Comparison of ENCODE assay signal across 1 cellular context in the genomic region with DNA sequence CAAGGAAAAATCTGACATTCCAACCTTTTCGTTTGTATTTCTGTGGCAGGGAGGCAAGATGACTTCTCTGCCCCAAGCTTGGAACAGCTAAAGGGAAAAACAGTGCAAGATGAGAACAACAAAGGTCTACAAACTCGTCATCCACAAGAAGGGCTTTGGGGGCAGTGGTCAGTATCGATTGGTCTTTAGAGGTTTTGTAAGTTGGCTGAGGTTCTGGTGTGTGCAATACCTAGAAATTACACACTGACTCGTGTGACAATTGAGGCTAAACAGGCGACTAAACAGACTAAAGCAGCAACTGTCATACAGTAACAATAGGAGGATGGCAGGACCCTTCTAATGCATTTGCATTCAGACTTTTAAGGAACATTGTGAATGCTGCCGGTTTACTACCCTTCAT.
TF ChIP-seq lines count a peak whose summit lies in the region.

No MANE protein-coding gene starts in this region.

TF ChIP-seq in HepG2, 621 proteins besides CTCF, POLR2A, EP300 and RAD21 (continued from another document):
- TF ChIP-seq ZNF264 (CRISPR knock-in tag; IDR thresholded peaks at IDR 0.05) = no peak
- TF ChIP-seq ZNF343 (CRISPR knock-in tag; IDR thresholded peaks at IDR 0.05) = no peak
- peak; percentile 45 for TF ChIP-seq HNF4A (CRISPR knock-in tag; IDR thresholded peaks at IDR 0.05)
- TF ChIP-seq MTA1 (CRISPR knock-in tag; IDR thresholded peaks at IDR 0.05; ENCODE audit: borderline replicate concordance) = no peak
- no peak for TF ChIP-seq FOXP1 (IDR thresholded peaks at IDR 0.05)
- TF ChIP-seq FOXP1 (CRISPR knock-in tag; IDR thresholded peaks at IDR 0.05) = peak; percentile 28; the same call in 1 of the 2 replicates
- 0 out of 2 replicates have a peak, but pooled peaks have one; percentile 20 for TF ChIP-seq MED1 (CRISPR knock-in tag; IDR thresholded peaks at IDR 0.05)
- TF ChIP-seq ZBTB43 (CRISPR knock-in tag; conservative IDR thresholded peaks at IDR 0.05) = peak; percentile 50; the same call in 1 of the 2 replicates
- TF ChIP-seq SOX6 (IDR thresholded peaks at IDR 0.05) = no peak
- peak; percentile 79 for TF ChIP-seq SOX6 (CRISPR knock-in tag; IDR thresholded peaks at IDR 0.05)
- TF ChIP-seq U2AF2 (IDR thresholded peaks at IDR 0.05; ENCODE audit: low read depth, low read length) = no peak
- no peak for TF ChIP-seq ZFX (CRISPR knock-in tag; IDR thresholded peaks at IDR 0.05; ENCODE audit: low read depth)
- no peak for TF ChIP-seq ZNF530 (CRISPR knock-in tag; IDR thresholded peaks at IDR 0.05; ENCODE audit: low read depth)
- TF ChIP-seq ZNF569 (CRISPR knock-in tag; IDR thresholded peaks at IDR 0.05; ENCODE audit: borderline replicate concordance) = no peak
- no peak for TF ChIP-seq SAFB2 (CRISPR knock-in tag; IDR thresholded peaks at IDR 0.05; ENCODE audit: borderline replicate concordance, low read depth)
- TF ChIP-seq SMYD3 (CRISPR knock-in tag; IDR thresholded peaks at IDR 0.05) = no peak
- TF ChIP-seq ONECUT2 (CRISPR knock-in tag; IDR thresholded peaks at IDR 0.05) = peak; percentile 93
- TF ChIP-seq WIZ (CRISPR knock-in tag; IDR thresholded peaks at IDR 0.05) = no peak
- TF ChIP-seq KLF9 (CRISPR knock-in tag; IDR thresholded peaks at IDR 0.05; ENCODE audit: low read depth) = no peak
- no peak for TF ChIP-seq TGIF2 (CRISPR knock-in tag; IDR thresholded peaks at IDR 0.05)
- TF ChIP-seq MTA3 (CRISPR knock-in tag; IDR thresholded peaks at IDR 0.05) = no peak
- no peak for TF ChIP-seq HNRNPH1 (optimal IDR thresholded peaks at IDR 0.05; ENCODE audit: low read depth, low read length)
- TF ChIP-seq, protein P1, sequence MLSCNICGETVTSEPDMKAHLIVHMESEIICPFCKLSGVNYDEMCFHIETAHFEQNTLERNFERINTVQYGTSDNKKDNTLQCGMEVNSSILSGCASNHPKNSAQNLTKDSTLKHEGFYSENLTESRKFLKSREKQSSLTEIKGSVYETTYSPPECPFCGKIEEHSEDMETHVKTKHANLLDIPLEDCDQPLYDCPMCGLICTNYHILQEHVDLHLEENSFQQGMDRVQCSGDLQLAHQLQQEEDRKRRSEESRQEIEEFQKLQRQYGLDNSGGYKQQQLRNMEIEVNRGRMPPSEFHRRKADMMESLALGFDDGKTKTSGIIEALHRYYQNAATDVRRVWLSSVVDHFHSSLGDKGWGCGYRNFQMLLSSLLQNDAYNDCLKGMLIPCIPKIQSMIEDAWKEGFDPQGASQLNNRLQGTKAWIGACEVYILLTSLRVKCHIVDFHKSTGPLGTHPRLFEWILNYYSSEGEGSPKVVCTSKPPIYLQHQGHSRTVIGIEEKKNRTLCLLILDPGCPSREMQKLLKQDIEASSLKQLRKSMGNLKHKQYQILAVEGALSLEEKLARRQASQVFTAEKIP (CRISPR knock-in tag; IDR thresholded peaks at IDR 0.05; ENCODE audit: borderline replicate concordance) = no peak
- TF ChIP-seq ZNF362 (CRISPR knock-in tag; IDR thresholded peaks at IDR 0.05; ENCODE audit: borderline replicate concordance) = no peak
- TF ChIP-seq ZBTB7B (CRISPR knock-in tag; IDR thresholded peaks at IDR 0.05) = 0 out of 2 replicates have a peak, but pooled peaks have one; percentile 48
- TF ChIP-seq SAP130 (CRISPR knock-in tag; IDR thresholded peaks at IDR 0.05; ENCODE audit: low read depth) = peak; percentile 41; the same call in 1 of the 2 replicates
- no peak for TF ChIP-seq ZFP1 (CRISPR knock-in tag; IDR thresholded peaks at IDR 0.05)
- no peak for TF ChIP-seq MLLT10 (CRISPR knock-in tag; IDR thresholded peaks at IDR 0.05)
- 0 out of 2 replicates have a peak, but pooled peaks have one; percentile 24 for TF ChIP-seq DRAP1 (CRISPR knock-in tag; IDR thresholded peaks at IDR 0.05)
- no peak for TF ChIP-seq IKZF4 (CRISPR knock-in tag; IDR thresholded peaks at IDR 0.05; ENCODE audit: borderline replicate concordance, low read depth, not compliant biosample characterization)
- no peak for TF ChIP-seq NONO (IDR thresholded peaks at IDR 0.05)
- 0 out of 2 replicates have a peak, but pooled peaks have one; percentile 28 for TF ChIP-seq NONO (CRISPR knock-in tag; conservative IDR thresholded peaks at IDR 0.05)
TF ChIP-seq in HepG2: peak in this region for 26.
